In the genomic region with DNA sequence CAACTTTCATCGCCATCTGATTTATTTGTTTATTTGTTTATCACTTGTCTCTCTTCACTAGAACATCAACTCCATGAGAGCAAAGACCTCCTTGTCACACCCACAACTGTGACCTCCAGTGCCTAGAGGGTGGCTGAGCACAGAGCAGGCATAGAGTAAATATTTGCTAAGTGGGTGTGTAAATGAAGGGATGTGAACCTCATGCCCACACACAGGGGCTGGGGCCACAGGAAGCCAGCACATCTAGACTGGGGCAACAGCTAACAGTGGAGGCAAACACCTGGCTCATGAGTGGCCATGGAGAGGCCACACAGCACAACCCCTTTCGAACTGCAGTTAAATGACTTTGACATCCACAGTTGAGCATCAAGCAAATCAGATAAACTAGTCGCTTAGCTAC, we compare ENCODE assay signal across 16 cellular contexts. TPM values are rescaled to one million over a fixed set of nuclear protein-coding genes. Genes with fewer than 3 reads are reported as not detected.
DNase-seq lines count a peak whose midpoint lies in the region; ATAC-seq and TF ChIP-seq lines count a peak whose summit lies in the region.
"Had no signal": no experiment of that assay in that cellular context is flagged by ENCODE, and none has a peak within 500 bp of the region (broad histone marks: within the 10 kb centered on the region; RNA-seq: fewer than 3 reads in every experiment).

No MANE protein-coding gene starts in this region.

- H3K4me3 ChIP-seq in BLaER1: no peak overlapping the region
- H3K4me3 ChIP-seq in DND-41 (ENCODE audit: low read depth in 1 of 2, low read length in 2 of 2): no peak overlapping the region
- no peak overlapping the region for H3K4me3 ChIP-seq in colonic mucosa
- no peak overlapping the region for H3K4me3 ChIP-seq in mucosa of descending colon
- H3K4me3 ChIP-seq in tibial artery: no peak overlapping the region
- no peak overlapping the region for H3K4me3 ChIP-seq in osteoblast (ENCODE audit: insufficient read depth, low read length)
- H3K4me3 ChIP-seq: SJCRH30 had no signal

- H3K4me1 ChIP-seq in BLaER1 (peaks cover 63% of the 10 kb centered on the region), DND-41 (ENCODE audit: insufficient read depth, low read length) (peaks cover 17% of the 10 kb centered on the region; the same call in 1 of the 2 replicates), colonic mucosa (no peaks in the 10 kb centered on the region), mucosa of descending colon (ENCODE audit: low read depth) (peaks cover 14% of the 10 kb centered on the region), tibial artery (no peaks in the 10 kb centered on the region), osteoblast (ENCODE audit: insufficient read depth, low read length) (peaks cover 7% of the 10 kb centered on the region)

- DNase-seq in DND-41: peak; percentile 10
- peak; percentile 55 for DNase-seq in colonic mucosa
- peak in 1 of 3 donors; percentile 35 for DNase-seq in mucosa of descending colon
- no peak for DNase-seq in tibial artery
- no peak for DNase-seq in osteoblast (ENCODE audit: insufficient read length, low spot score, missing footprints)
- DNase-seq: COR-L47, H7, Karpas-422, NCI-H1436, NCI-H2029 treated with DMSO at 0.1 percent for 48 hours, NCI-H2171, NCI-H446 treated with DMSO at 0.1 percent for 48 hours had no signal

- H2AFZ ChIP-seq in DND-41 (ENCODE audit: low read depth, low read length) (no peak overlapping the region), osteoblast (ENCODE audit: low read length) (no peak overlapping the region)

- H3K27ac ChIP-seq in BLaER1: peak overlapping the region; percentile 47
- no peak overlapping the region for H3K27ac ChIP-seq in DND-41 (ENCODE audit: low read length)
- H3K27ac ChIP-seq in colonic mucosa: no peak overlapping the region
- H3K27ac ChIP-seq in tibial artery: no peak overlapping the region
- H3K27ac ChIP-seq in osteoblast (ENCODE audit: low read depth, low read length): no peak overlapping the region
- H3K27ac ChIP-seq: HL-60, SJCRH30 had no signal

- H4K20me1 ChIP-seq in BLaER1: no peaks in the 10 kb centered on the region
- no peaks in the 10 kb centered on the region for H4K20me1 ChIP-seq in DND-41 (ENCODE audit: insufficient read depth, low read length)
- H4K20me1 ChIP-seq in osteoblast (ENCODE audit: insufficient read depth, low read length): no peaks in the 10 kb centered on the region

- no peak overlapping the region for H3K9ac ChIP-seq in BLaER1
- no peak overlapping the region for H3K9ac ChIP-seq in DND-41 (ENCODE audit: low read depth, low read length)
- H3K9ac ChIP-seq in colonic mucosa (ENCODE audit: low read depth in 2 of 2, low read length in 2 of 2): no peak overlapping the region

- peak overlapping the region; percentile 85 for H3K4me2 ChIP-seq in BLaER1
- no peak overlapping the region for H3K4me2 ChIP-seq in DND-41 (ENCODE audit: insufficient read depth, low read length)
- no peak overlapping the region for H3K4me2 ChIP-seq in osteoblast (ENCODE audit: insufficient read depth, low read length)

- H3K9me3 ChIP-seq in BLaER1 (peaks cover 8% of the 10 kb centered on the region; the same call in 1 of the 2 replicates), DND-41 (ENCODE audit: insufficient read depth, low read length, severe bottlenecking) (no peaks in the 10 kb centered on the region), colonic mucosa (no peaks in the 10 kb centered on the region), mucosa of descending colon (no peaks in the 10 kb centered on the region), tibial artery (no peaks in the 10 kb centered on the region), osteoblast (ENCODE audit: low read depth, low read length) (no peaks in the 10 kb centered on the region)
- H3K9me3 ChIP-seq: SJCRH30 had no signal

- intact Hi-C loops in colonic mucosa (cut with DNase I): no loop called here
- intact Hi-C loops in mucosa of descending colon (cut with DNase I, micrococcal nuclease): no loop called here
- intact Hi-C loops in tibial artery (cut with DNase I; ENCODE audit: low total_unique reads): no loop called here

- H3K79me2 ChIP-seq in DND-41 (ENCODE audit: insufficient read depth, low read length) (no peaks in the 10 kb centered on the region), osteoblast (ENCODE audit: insufficient read depth, low read length) (no peaks in the 10 kb centered on the region)

- H3K36me3 ChIP-seq in BLaER1 (no peaks in the 10 kb centered on the region), DND-41 (ENCODE audit: insufficient read depth, low read length) (no peaks in the 10 kb centered on the region), colonic mucosa (no peaks in the 10 kb centered on the region), mucosa of descending colon (ENCODE audit: low read depth) (no peaks in the 10 kb centered on the region), tibial artery (no peaks in the 10 kb centered on the region), osteoblast (ENCODE audit: insufficient read depth, low read length) (no peaks in the 10 kb centered on the region)
- H3K36me3 ChIP-seq: SJCRH30 had no signal

- ATAC-seq in DND-41 (ENCODE audit: insufficient read depth, low read depth) (peak; percentile 38; the same call in 2 of the 3 replicates), mucosa of descending colon (peak; percentile 80), GM18861 (IDR thresholded peaks at IDR 0.05; ENCODE audit: unreplicated experiment) (no peak)

- no peak for TF ChIP-seq CTCF in DND-41 (IDR thresholded peaks at IDR 0.05; ENCODE audit: borderline replicate concordance, extremely low read depth, low read length, poor library complexity, severe bottlenecking)
- TF ChIP-seq CTCF in colonic mucosa (IDR thresholded peaks at IDR 0.05): no peak
- no peak for TF ChIP-seq CTCF in mucosa of descending colon (IDR thresholded peaks at IDR 0.05)
- no peak for TF ChIP-seq CTCF in tibial artery (IDR thresholded peaks at IDR 0.05)
- no peak for TF ChIP-seq CTCF in osteoblast (IDR thresholded peaks at IDR 0.05; ENCODE audit: extremely low read depth, low read depth, low read length)

- H3K27me3 ChIP-seq in BLaER1 (no peaks in the 10 kb centered on the region), DND-41 (ENCODE audit: insufficient read depth, low read length, poor library complexity) (peaks cover 4% of the 10 kb centered on the region), colonic mucosa (no peaks in the 10 kb centered on the region), tibial artery (no peaks in the 10 kb centered on the region), osteoblast (ENCODE audit: insufficient read depth, low read length) (no peaks in the 10 kb centered on the region)
- H3K27me3 ChIP-seq: SJCRH30 had no signal

RNA-seq across cellular contexts. Expression of gene AKR1B1, which starts 39.8 kb away (rescaled TPM):
- total RNA-seq in colonic mucosa (10 to 100 TPM; 24.9 to 26.9 TPM), mucosa of descending colon (10 to 100 TPM; 12.9 to 51.1 (median 29.2) TPM), osteoblast (85.8 and 86.6 TPM in 2 replicates)

Comparison
In these comparisons a context has a peak if more than half of its experiments do, and no peak if none do; other contexts are left out.
1. DNase-seq: peak in DND-41 (single experiment) and colonic mucosa (single experiment); none in tibial artery (0 of 2) and osteoblast (single experiment).